Comparison of ENCODE assay signal across 24 cellular contexts in the genomic region with DNA sequence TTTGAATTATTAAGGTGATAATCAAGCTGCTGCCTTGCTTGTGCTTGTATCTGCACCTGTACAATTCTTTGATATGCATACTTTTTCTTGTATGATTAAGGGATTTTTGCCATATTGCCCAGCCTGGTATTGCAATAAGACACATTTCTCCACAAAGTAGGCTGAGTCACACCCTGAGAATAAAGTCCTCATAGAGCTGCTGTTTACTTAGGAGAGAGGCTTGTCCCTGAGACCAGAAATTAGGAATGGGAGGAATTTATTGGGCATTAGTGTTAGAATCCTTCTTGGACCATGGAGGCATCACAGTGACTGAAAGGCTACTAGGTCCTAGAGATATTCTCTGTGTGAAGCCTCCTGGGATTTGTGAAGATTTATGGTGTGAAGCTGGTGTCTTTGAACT.
"Had no signal": no experiment of that assay in that cellular context is flagged by ENCODE, and none has a peak within 500 bp of the region (broad histone marks: within the 10 kb centered on the region; RNA-seq: fewer than 3 reads in every experiment).

No MANE protein-coding gene starts in this region.

- H3K4me3 Mint-ChIP-seq: activated CD4-positive, alpha-beta T cell treated with anti-CD3 and anti-CD28 coated beads for 36 hours; activated naive CD4-positive, alpha-beta T cell treated with anti-CD3 and anti-CD28 coated beads for 36 hours; activated naive CD8-positive, alpha-beta T cell treated with anti-CD3 and anti-CD28 coated beads, Interleukin-2, amount 10 ng/mL, durations not matched to agents 7 days and 5 days; activated T-cell treated with anti-CD3 and anti-CD28 coated beads, Interleukin-2, amount 50 U/mL, for 72 hours; immature natural killer cell; memory B cell; T-helper 2 cell treated with Interferon-gamma antibody and Interleukin-4, amounts not matched to agents 5 μg/mL and 100 μg/mL, for 36 hours had no signal

- H2AFZ ChIP-seq: parathyroid adenoma had no signal

- H3K27ac Mint-ChIP-seq: activated CD4-positive, alpha-beta T cell treated with anti-CD3 and anti-CD28 coated beads for 36 hours; activated naive CD4-positive, alpha-beta T cell treated with anti-CD3 and anti-CD28 coated beads for 36 hours; activated naive CD8-positive, alpha-beta T cell treated with anti-CD3 and anti-CD28 coated beads, Interleukin-2, amount 10 ng/mL, durations not matched to agents 7 days and 5 days; activated T-cell treated with anti-CD3 and anti-CD28 coated beads, Interleukin-2, amount 50 U/mL, for 72 hours; immature natural killer cell; memory B cell; T-cell; T-helper 2 cell treated with Interferon-gamma antibody and Interleukin-4, amounts not matched to agents 5 μg/mL and 100 μg/mL, for 36 hours had no signal

- H3K9me3 ChIP-seq: SK-N-SH, upper lobe of right lung had no signal

- DNase-seq: activated CD4-positive, alpha-beta T cell treated with anti-CD3 and anti-CD28 coated beads for 36 hours; activated CD4-positive, alpha-beta T cell treated with anti-CD3 and anti-CD28 coated beads, Interleukin-2, amount 50 U/mL, for 48 hours; activated effector memory CD4-positive, alpha-beta T cell treated with Interleukin-2 at 50 U/mL for 16 hours; activated naive CD4-positive, alpha-beta T cell treated with anti-CD3 and anti-CD28 coated beads for 36 hours; activated naive CD8-positive, alpha-beta T cell treated with anti-CD3 and anti-CD28 coated beads, Interleukin-2, amount 10 ng/mL, durations not matched to agents 7 days and 5 days; activated T-cell treated with anti-CD3 and anti-CD28 coated beads, Interleukin-2, amount 50 U/mL, for 72 hours; amniotic stem cell; effector CD4-positive, alpha-beta T cell; erythroblast; foreskin fibroblast; immature natural killer cell; kidney glomerular epithelial cell; left ventricle myocardium superior; mucosa of descending colon; nucleus accumbens; SK-N-SH; stimulated activated CD4-positive, alpha-beta T cell treated with anti-CD3 and anti-CD28 coated beads, Interleukin-4, amount 100 ng/mL, for 1 hour; stimulated activated naive CD4-positive, alpha-beta T cell; T-cell; upper lobe of right lung had no signal

- H3K27ac ChIP-seq: parathyroid adenoma, upper lobe of right lung had no signal

- H3K79me2 ChIP-seq: parathyroid adenoma had no signal

- H3K4me1 Mint-ChIP-seq: activated CD4-positive, alpha-beta T cell treated with anti-CD3 and anti-CD28 coated beads for 36 hours; activated naive CD8-positive, alpha-beta T cell treated with anti-CD3 and anti-CD28 coated beads, Interleukin-2, amount 10 ng/mL, durations not matched to agents 7 days and 5 days; immature natural killer cell; memory B cell had no signal

- H3K27me3 Mint-ChIP-seq: activated CD4-positive, alpha-beta T cell treated with anti-CD3 and anti-CD28 coated beads for 36 hours; activated naive CD8-positive, alpha-beta T cell treated with anti-CD3 and anti-CD28 coated beads, Interleukin-2, amount 10 ng/mL, durations not matched to agents 7 days and 5 days; memory B cell; T-cell had no signal

- H3K4me1 ChIP-seq: parathyroid adenoma, upper lobe of right lung had no signal

- H3K36me3 ChIP-seq: upper lobe of right lung had no signal

- H3K4me2 ChIP-seq: SK-N-SH had no signal

- H3K9ac ChIP-seq: parathyroid adenoma, SK-N-SH had no signal

- H3K27me3 ChIP-seq: upper lobe of right lung had no signal

- H3K9me3 Mint-ChIP-seq: activated naive CD4-positive, alpha-beta T cell treated with anti-CD3 and anti-CD28 coated beads for 36 hours; memory B cell had no signal

- H3K36me3 Mint-ChIP-seq: activated naive CD8-positive, alpha-beta T cell treated with anti-CD3 and anti-CD28 coated beads, Interleukin-2, amount 10 ng/mL, durations not matched to agents 7 days and 5 days; immature natural killer cell; memory B cell; T-cell had no signal

- H3K4me3 ChIP-seq: mucosa of descending colon, upper lobe of right lung had no signal

- ATAC-seq: activated CD4-positive, alpha-beta T cell treated with anti-CD3 and anti-CD28 coated beads for 36 hours; activated T-cell treated with anti-CD3 and anti-CD28 coated beads, Interleukin-2, amount 50 U/mL, for 72 hours; left ventricle myocardium superior; mucosa of descending colon; sciatic nerve; T-cell; upper lobe of right lung had no signal
